8 cellular contexts compared by ENCODE assay signal in the genomic region with DNA sequence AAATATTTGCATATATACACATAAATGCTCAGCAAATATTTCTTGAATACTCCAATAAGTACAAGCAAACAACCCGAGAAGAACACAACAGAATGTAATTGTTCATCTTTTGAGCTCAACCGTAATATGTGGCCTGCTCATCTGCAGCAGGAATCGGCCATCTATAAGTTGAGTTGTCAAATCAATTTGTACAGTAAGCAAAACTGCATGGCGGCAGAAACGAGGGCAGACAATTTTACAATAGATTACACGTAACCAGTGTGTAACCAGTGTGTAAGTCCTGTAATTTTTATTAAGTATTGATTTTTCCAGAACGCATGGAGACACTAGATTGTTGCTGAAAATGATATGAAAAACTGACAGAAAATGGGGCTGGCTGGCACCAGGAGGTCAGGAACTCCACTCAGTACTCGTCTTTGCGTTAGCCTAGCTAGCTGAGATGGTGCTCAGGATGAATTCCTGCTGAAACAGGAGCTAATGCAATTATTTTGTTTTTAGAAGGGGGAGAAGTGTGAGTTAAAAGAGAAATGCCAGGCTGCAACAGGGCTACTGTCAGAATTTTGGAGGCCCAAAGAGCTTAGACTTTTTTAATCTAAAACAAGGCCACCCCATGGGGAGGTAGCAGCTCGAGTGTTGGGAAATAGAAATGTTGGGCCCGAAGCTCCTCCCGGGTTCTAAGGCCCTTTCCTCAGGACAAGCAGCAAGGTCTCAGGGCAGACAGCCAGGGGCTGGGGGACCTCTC. TPM values are rescaled to one million over a fixed set of nuclear protein-coding genes. Genes with fewer than 3 reads are reported as not detected.
DNase-seq lines count a peak whose midpoint lies in the region; ATAC-seq and TF ChIP-seq lines count a peak whose summit lies in the region.

No MANE protein-coding gene starts in this region.

- TF ChIP-seq RAD21 in liver (IDR thresholded peaks at IDR 0.05), result no peak

- peak overlapping the region; percentile 74 for H3K4me3 ChIP-seq in astrocyte of the cerebellum (ENCODE audit: low read depth, low read length)
- H3K4me3 ChIP-seq in liver (ENCODE audit: low read depth in 1 of 3, low read length in 3 of 3), result peak overlapping the region; percentile 95 to 99 (median 98)

- no peaks in the 10 kb centered on the region for H3K27me3 ChIP-seq in liver (ENCODE audit: control insufficient read depth in 4 of 4, insufficient read depth in 4 of 4, low read length in 3 of 4)

- H3K4me1 ChIP-seq in ES-I3 (ENCODE audit: insufficient read depth, low read length) (peaks cover 8% of the 10 kb centered on the region), liver (ENCODE audit: control insufficient read depth in 4 of 4, insufficient read depth in 4 of 4, low read length in 3 of 4) (peaks cover 5 to 37% (median 29%) of the 10 kb centered on the region in 4 donors)

- ATAC-seq in HG03097 (IDR thresholded peaks at IDR 0.05; ENCODE audit: low FRiP score, unreplicated experiment), result peak; percentile 12
- ATAC-seq in HG02798 (IDR thresholded peaks at IDR 0.05; ENCODE audit: poor library complexity, unreplicated experiment), result no peak

- H3K27ac ChIP-seq in liver (ENCODE audit: low read depth in 1 of 2, low read length in 2 of 2), result peak overlapping the region; percentile 94 to 96

- 6% methylated on average over 12 of the region's 12 CpGs for WGBS in liver

- H3K9ac ChIP-seq in ES-I3 (ENCODE audit: low read depth, low read length) (peak overlapping the region; percentile 82), liver (ENCODE audit: low read depth in 1 of 2, low read length in 2 of 2) (peak overlapping the region; percentile 96 to 97)

- TF ChIP-seq CTCF in astrocyte of the cerebellum (IDR thresholded peaks at IDR 0.05; ENCODE audit: low read depth, low read length, missing control alignments), result no peak
- TF ChIP-seq CTCF in liver (IDR thresholded peaks at IDR 0.05; ENCODE audit: low read depth, low read length, missing input control), result no peak

- H3K36me3 ChIP-seq in ES-I3 (ENCODE audit: insufficient read depth, low read length), result no peaks in the 10 kb centered on the region
- no peaks in the 10 kb centered on the region for H3K36me3 ChIP-seq in liver (ENCODE audit: control insufficient read depth in 4 of 4, insufficient read depth in 3 of 4, low read depth in 1 of 4, low read length in 3 of 4)

- in situ Hi-C loops in astrocyte of the cerebellum (cut with HindIII; ENCODE audit: low sequenced_read_pairs), result no loop called here

- DNase-seq in astrocyte of the cerebellum (ENCODE audit: low read depth) (no peak), HuH-7 (ENCODE audit: low spot score) (no peak)
- no peak for DNase-seq in activated CD4-positive, alpha-beta T cell treated with anti-CD3 and anti-CD28 coated beads for 1 hour
- DNase-seq in stimulated activated CD4-positive, alpha-beta T cell treated with anti-CD3 and anti-CD28 coated beads, Interleukin-4, amount 100 ng/mL, for 1 hour, result no peak

- no peaks in the 10 kb centered on the region; the same call in 1 of the 2 replicates for H3K9me3 ChIP-seq in ES-I3 (ENCODE audit: control insufficient read depth, insufficient read depth, low read length)
- H3K9me3 ChIP-seq in liver (ENCODE audit: control insufficient read depth in 4 of 4, low read length in 3 of 4), result no peaks in the 10 kb centered on the region

TF ChIP-seq in liver, 16 proteins besides CTCF, POLR2A, EP300 and RAD21:
- TF ChIP-seq JUND (IDR thresholded peaks at IDR 0.05) (no peak), GABPA (IDR thresholded peaks at IDR 0.05 in 1 of 2, conservative IDR thresholded peaks at IDR 0.05 in 1 of 2) (no peak), HNF4A (conservative IDR thresholded peaks at IDR 0.05) (no peak), NR2F2 (IDR thresholded peaks at IDR 0.05) (no peak), HNF4G (IDR thresholded peaks at IDR 0.05) (no peak), RXRA (IDR thresholded peaks at IDR 0.05) (no peak), FOXA2 (IDR thresholded peaks at IDR 0.05) (no peak), EGR1 (IDR thresholded peaks at IDR 0.05; ENCODE audit: low read depth in 2 of 2) (no peak), FOXA1 (IDR thresholded peaks at IDR 0.05) (no peak), SP1 (IDR thresholded peaks at IDR 0.05) (no peak), YY1 (IDR thresholded peaks at IDR 0.05) (no peak), TAF1 (conservative IDR thresholded peaks at IDR 0.05) (no peak)
- TF ChIP-seq, protein P1, sequence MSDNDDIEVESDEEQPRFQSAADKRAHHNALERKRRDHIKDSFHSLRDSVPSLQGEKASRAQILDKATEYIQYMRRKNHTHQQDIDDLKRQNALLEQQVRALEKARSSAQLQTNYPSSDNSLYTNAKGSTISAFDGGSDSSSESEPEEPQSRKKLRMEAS (IDR thresholded peaks at IDR 0.05), result no peak
- TF ChIP-seq, protein P2, sequence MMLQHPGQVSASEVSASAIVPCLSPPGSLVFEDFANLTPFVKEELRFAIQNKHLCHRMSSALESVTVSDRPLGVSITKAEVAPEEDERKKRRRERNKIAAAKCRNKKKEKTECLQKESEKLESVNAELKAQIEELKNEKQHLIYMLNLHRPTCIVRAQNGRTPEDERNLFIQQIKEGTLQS (IDR thresholded peaks at IDR 0.05), result no peak
- TF ChIP-seq, protein P3, sequence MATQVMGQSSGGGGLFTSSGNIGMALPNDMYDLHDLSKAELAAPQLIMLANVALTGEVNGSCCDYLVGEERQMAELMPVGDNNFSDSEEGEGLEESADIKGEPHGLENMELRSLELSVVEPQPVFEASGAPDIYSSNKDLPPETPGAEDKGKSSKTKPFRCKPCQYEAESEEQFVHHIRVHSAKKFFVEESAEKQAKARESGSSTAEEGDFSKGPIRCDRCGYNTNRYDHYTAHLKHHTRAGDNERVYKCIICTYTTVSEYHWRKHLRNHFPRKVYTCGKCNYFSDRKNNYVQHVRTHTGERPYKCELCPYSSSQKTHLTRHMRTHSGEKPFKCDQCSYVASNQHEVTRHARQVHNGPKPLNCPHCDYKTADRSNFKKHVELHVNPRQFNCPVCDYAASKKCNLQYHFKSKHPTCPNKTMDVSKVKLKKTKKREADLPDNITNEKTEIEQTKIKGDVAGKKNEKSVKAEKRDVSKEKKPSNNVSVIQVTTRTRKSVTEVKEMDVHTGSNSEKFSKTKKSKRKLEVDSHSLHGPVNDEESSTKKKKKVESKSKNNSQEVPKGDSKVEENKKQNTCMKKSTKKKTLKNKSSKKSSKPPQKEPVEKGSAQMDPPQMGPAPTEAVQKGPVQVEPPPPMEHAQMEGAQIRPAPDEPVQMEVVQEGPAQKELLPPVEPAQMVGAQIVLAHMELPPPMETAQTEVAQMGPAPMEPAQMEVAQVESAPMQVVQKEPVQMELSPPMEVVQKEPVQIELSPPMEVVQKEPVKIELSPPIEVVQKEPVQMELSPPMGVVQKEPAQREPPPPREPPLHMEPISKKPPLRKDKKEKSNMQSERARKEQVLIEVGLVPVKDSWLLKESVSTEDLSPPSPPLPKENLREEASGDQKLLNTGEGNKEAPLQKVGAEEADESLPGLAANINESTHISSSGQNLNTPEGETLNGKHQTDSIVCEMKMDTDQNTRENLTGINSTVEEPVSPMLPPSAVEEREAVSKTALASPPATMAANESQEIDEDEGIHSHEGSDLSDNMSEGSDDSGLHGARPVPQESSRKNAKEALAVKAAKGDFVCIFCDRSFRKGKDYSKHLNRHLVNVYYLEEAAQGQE (IDR thresholded peaks at IDR 0.05), result no peak
- TF ChIP-seq, protein P4, sequence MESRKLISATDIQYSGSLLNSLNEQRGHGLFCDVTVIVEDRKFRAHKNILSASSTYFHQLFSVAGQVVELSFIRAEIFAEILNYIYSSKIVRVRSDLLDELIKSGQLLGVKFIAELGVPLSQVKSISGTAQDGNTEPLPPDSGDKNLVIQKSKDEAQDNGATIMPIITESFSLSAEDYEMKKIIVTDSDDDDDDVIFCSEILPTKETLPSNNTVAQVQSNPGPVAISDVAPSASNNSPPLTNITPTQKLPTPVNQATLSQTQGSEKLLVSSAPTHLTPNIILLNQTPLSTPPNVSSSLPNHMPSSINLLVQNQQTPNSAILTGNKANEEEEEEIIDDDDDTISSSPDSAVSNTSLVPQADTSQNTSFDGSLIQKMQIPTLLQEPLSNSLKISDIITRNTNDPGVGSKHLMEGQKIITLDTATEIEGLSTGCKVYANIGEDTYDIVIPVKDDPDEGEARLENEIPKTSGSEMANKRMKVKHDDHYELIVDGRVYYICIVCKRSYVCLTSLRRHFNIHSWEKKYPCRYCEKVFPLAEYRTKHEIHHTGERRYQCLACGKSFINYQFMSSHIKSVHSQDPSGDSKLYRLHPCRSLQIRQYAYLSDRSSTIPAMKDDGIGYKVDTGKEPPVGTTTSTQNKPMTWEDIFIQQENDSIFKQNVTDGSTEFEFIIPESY (IDR thresholded peaks at IDR 0.05), result no peak
TF ChIP-seq in liver: peak in this region for 0.

RNA-seq across cellular contexts. Expression of a gene that starts 0.7 kb away (rescaled TPM):
- total RNA-seq in liver, result 10 to 100 TPM; 19.2 to 23.8 TPM
- 10 to 100 TPM in 1 of 2 donors, 1 to 10 TPM in 1; 8.6 to 43.8 TPM for polyA plus RNA-seq in liver

RNA-seq across cellular contexts. Expression of a gene that starts 1.0 kb away (rescaled TPM):
- total RNA-seq in liver, result 10 to 100 TPM; 37.0 to 43.8 TPM
- 10 to 100 TPM in 1 of 2 donors, 1 to 10 TPM in 1; 10.0 to 10.4 TPM for polyA plus RNA-seq in liver
